24 cellular contexts compared by ENCODE assay signal in the genomic region with DNA sequence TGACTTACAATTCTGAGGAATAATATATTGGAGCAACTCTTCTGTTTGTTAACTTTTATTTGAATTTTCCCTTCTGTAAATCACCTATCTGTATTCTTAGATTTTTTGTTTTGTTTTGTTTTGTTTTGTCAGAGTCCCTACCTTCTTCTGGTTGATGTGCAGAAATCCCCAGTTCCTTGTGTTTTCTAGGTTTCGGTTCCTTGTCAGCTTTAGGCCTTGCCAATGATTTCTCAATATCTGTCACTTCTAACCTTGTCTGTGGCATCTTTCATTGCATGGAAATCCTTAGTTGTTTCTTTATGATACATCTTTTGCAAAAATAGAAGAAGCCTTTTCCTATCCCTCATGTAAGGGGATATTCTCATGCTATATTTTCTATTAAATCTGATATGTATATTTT. TPM values are rescaled to one million over a fixed set of nuclear protein-coding genes. Genes with fewer than 3 reads are reported as not detected.
DNase-seq lines count a peak whose midpoint lies in the region; ATAC-seq lines count a peak whose summit lies in the region.
"Had no signal": no experiment of that assay in that cellular context is flagged by ENCODE, and none has a peak within 500 bp of the region (broad histone marks: within the 10 kb centered on the region; RNA-seq: fewer than 3 reads in every experiment).

No MANE protein-coding gene starts in this region.

- H3K9me3 ChIP-seq in GM23248 (ENCODE audit: low read depth), result no peaks in the 10 kb centered on the region
- H3K9me3 ChIP-seq: upper lobe of left lung had no signal

- H3K4me2 ChIP-seq in GM23248 (ENCODE audit: unreplicated experiment), result no peak overlapping the region

- no peaks in the 10 kb centered on the region for H4K20me1 ChIP-seq in GM23248 (ENCODE audit: insufficient read depth)

- H3K27me3 ChIP-seq in GM23248 (replicated peaks; ENCODE audit: insufficient read depth), result 0 out of 2 replicates have a peak, but pooled peaks cover 25% of the 10 kb centered on the region
- H3K27me3 ChIP-seq: upper lobe of left lung had no signal

- H3K79me2 ChIP-seq in GM23248 (ENCODE audit: insufficient read depth), result no peaks in the 10 kb centered on the region

- intact Hi-C loops in Right ventricle myocardium superior (cut with DNase I), result no loop called here

- peak; percentile 80 for DNase-seq in NOMO-1 treated with dmso at 0.1 percent for 144 hours (lab: John Stamatoyannopoulos, UW; ENCODE audit: unreplicated experiment)
- DNase-seq in Kasumi-1 (lab: John Stamatoyannopoulos, UW), result no peak
- DNase-seq in Right ventricle myocardium superior, result no peak
- DNase-seq in GM23248, result no peak
- DNase-seq in mucosa of gallbladder (ENCODE audit: low spot score), result no peak
- DNase-seq: amniotic stem cell; caudate nucleus; CD4-positive, CD25-positive, alpha-beta regulatory T cell; DND-41; effector memory CD4-positive, alpha-beta T cell; heart right ventricle; islet precursor cell; mesenchymal stem cell; NCI-H1092; NCI-H2171; NCI-H82; spleen; stimulated activated naive CD4-positive, alpha-beta T cell; upper lobe of left lung had no signal

- H3K9ac ChIP-seq in GM23248, result no peak overlapping the region

- WGBS in GM23248 (ENCODE audit: low coverage in 1 of 2, low lambda C conversion rate in 2 of 2, missing lambda C conversion rate in 2 of 2), 2 experiments, result 91 to 92% methylated on average over 1 of the region's 1 CpG

- in situ Hi-C loops in GM23248 (cut with MboI), result no loop called here

- H3K36me3 ChIP-seq in GM23248 (ENCODE audit: low read depth), result no peaks in the 10 kb centered on the region
- H3K36me3 ChIP-seq: heart right ventricle, spleen, upper lobe of left lung had no signal

- no peaks in the 10 kb centered on the region for H3F3A ChIP-seq in GM23248 (ENCODE audit: insufficient read depth)

- no peaks in the 10 kb centered on the region for H3K9me2 ChIP-seq in GM23248 (ENCODE audit: insufficient read depth)

- H3K4me1 ChIP-seq in GM23248 (ENCODE audit: insufficient read depth), result peaks cover 6% of the 10 kb centered on the region; the same call in 1 of the 2 replicates
- H3K4me1 ChIP-seq: spleen had no signal

- H2AFZ ChIP-seq in GM23248, result no peak overlapping the region

- ATAC-seq in GM18498 (IDR thresholded peaks at IDR 0.05; ENCODE audit: unreplicated experiment) (peak; percentile 51), GM21423 (IDR thresholded peaks at IDR 0.05; ENCODE audit: unreplicated experiment) (peak; percentile 62), HG03045 (IDR thresholded peaks at IDR 0.05; ENCODE audit: unreplicated experiment) (peak; percentile 52), Right ventricle myocardium superior (ENCODE audit: poor library complexity) (no peak)

- no peak overlapping the region for H3K27ac ChIP-seq in GM23248
- H3K27ac ChIP-seq: HL-60, RWPE1, spleen, upper lobe of left lung had no signal

- H3K4me3 ChIP-seq in GM23248, result no peak overlapping the region
- H3K4me3 ChIP-seq: heart right ventricle, spleen, upper lobe of left lung had no signal

RNA-seq across cellular contexts. Expression of a gene that starts 21.7 kb away (rescaled TPM):
- 6.3 TPM for total RNA-seq in Right ventricle myocardium superior
- not detected in 2 replicates for total RNA-seq in GM23248 (2014; rRNA removed; shearing (Covaris generic))
- polyA plus RNA-seq in GM23248 (2016; fragmentation: Nextera tagmentation; extraction: Ambion mirVana), result not detected in 2 replicates
- 0.92 TPM for total RNA-seq in mucosa of gallbladder
